Comparison of ENCODE assay signal across 14 cellular contexts in the genomic region with DNA sequence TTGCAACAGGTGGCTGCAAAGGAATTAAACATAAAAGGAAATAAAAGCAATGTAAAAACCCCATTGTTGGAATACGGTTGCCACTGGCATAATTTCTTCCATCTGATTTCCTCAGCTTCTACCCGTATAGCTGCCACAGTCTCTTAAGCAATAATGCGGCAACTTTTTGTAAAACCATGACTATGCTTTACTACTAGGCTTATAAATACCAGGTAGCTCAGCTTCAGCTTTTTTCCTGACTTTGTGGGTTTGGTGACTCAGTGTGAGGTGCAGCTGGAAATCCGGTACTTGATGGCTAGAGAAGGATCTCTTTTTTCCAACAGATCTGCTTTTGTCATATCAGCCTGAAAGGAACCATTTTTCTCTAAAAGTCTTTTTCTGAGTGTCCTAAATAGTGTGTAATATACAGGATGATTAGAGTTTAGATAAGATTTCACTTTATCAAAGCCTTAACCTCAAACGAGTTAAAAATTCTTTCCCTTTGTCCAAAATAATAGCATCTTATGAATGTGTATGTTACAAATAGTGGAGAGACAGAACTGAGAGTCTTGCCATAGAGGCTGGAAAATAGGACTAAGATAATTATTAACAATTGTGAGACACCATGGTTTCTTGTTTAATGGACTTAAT.
DNase-seq lines count a peak whose midpoint lies in the region; ATAC-seq and TF ChIP-seq lines count a peak whose summit lies in the region.
"Had no signal": no experiment of that assay in that cellular context is flagged by ENCODE, and none has a peak within 500 bp of the region (broad histone marks: within the 10 kb centered on the region; RNA-seq: fewer than 3 reads in every experiment).

No MANE protein-coding gene starts in this region.

- BruUV-seq in Calu3 (replicated peaks; lab: Mats Ljungman, UMichigan), result no TSS peak

- peak overlapping the region; percentile 79 for H3K27ac Mint-ChIP-seq in Calu3 (ENCODE audit: unreplicated experiment)
- H3K27ac Mint-ChIP-seq: activated naive CD8-positive, alpha-beta T cell treated with anti-CD3 and anti-CD28 coated beads for 36 hours; T-helper 1 cell treated with Interleukin-12 subunit alpha and Interleukin-12 subunit beta and Interleukin-4 antibody, amounts not matched to agents 30 μg/mL and 1 μg/mL, for 36 hours had no signal

- no peak overlapping the region for H3K27ac ChIP-seq in body of pancreas
- H3K27ac ChIP-seq: transverse colon had no signal

- H3K9me3 ChIP-seq in adipocyte (ENCODE audit: control insufficient read depth, low read length) (no peaks in the 10 kb centered on the region), body of pancreas (no peaks in the 10 kb centered on the region)
- H3K9me3 ChIP-seq: transverse colon had no signal

- TF ChIP-seq CTCF in Calu3 (IDR thresholded peaks at IDR 0.05; ENCODE audit: unreplicated experiment) (no peak), NB4 (IDR thresholded peaks at IDR 0.05; ENCODE audit: low read depth, low read length) (no peak), body of pancreas (IDR thresholded peaks at IDR 0.05) (no peak)

- no peaks in the 10 kb centered on the region for H3K27me3 ChIP-seq in adipocyte (replicated peaks; ENCODE audit: control insufficient read depth, insufficient read depth, low read length)
- H3K27me3 ChIP-seq in body of pancreas, result no peaks in the 10 kb centered on the region
- H3K27me3 ChIP-seq: transverse colon had no signal

- ATAC-seq in GM18858 (IDR thresholded peaks at IDR 0.05; ENCODE audit: unreplicated experiment) (no peak), GM21367 (IDR thresholded peaks at IDR 0.05; ENCODE audit: unreplicated experiment) (no peak), body of pancreas (no peak)

- no peak overlapping the region for H3K9ac ChIP-seq in adipocyte (ENCODE audit: low read length)

- H3K4me3 Mint-ChIP-seq in Calu3 (ENCODE audit: low read depth, unreplicated experiment), result peak overlapping the region; percentile 30
- H3K4me3 Mint-ChIP-seq: activated naive CD8-positive, alpha-beta T cell treated with anti-CD3 and anti-CD28 coated beads for 36 hours; T-helper 1 cell treated with Interleukin-12 subunit alpha and Interleukin-12 subunit beta and Interleukin-4 antibody, amounts not matched to agents 30 μg/mL and 1 μg/mL, for 36 hours had no signal

- H3K9me3 Mint-ChIP-seq in Calu3 (ENCODE audit: low read depth, unreplicated experiment), result no peaks in the 10 kb centered on the region
- H3K9me3 Mint-ChIP-seq: activated naive CD8-positive, alpha-beta T cell treated with anti-CD3 and anti-CD28 coated beads for 36 hours; T-helper 1 cell treated with Interleukin-12 subunit alpha and Interleukin-12 subunit beta and Interleukin-4 antibody, amounts not matched to agents 30 μg/mL and 1 μg/mL, for 36 hours had no signal

- no peak for TF ChIP-seq POLR2A in NB4 (IDR thresholded peaks at IDR 0.05; ENCODE audit: extremely low read depth, insufficient read length)
- TF ChIP-seq POLR2A in body of pancreas (IDR thresholded peaks at IDR 0.05), result no peak

- CTCF ChIA-PET in Calu3 (lab: Charles Lee), result no interaction called here

- H3K36me3 ChIP-seq in adipocyte (ENCODE audit: control insufficient read depth, insufficient read depth, low read length, severe bottlenecking), result no peaks in the 10 kb centered on the region
- H3K36me3 ChIP-seq in body of pancreas (replicated peaks in 1 of 2; ENCODE audit: insufficient read depth in 1 of 2, low read depth in 2 of 2), result no peaks in the 10 kb centered on the region
- H3K36me3 ChIP-seq: transverse colon had no signal

- no peaks in the 10 kb centered on the region for H3K36me3 Mint-ChIP-seq in Calu3 (ENCODE audit: insufficient read depth, unreplicated experiment)
- H3K36me3 Mint-ChIP-seq: activated naive CD8-positive, alpha-beta T cell treated with anti-CD3 and anti-CD28 coated beads for 36 hours had no signal

- H3K4me3 ChIP-seq in NB4 (ENCODE audit: low read depth, low read length) (no peak overlapping the region), adipocyte (ENCODE audit: low read length) (no peak overlapping the region), body of pancreas (no peak overlapping the region)
- H3K4me3 ChIP-seq: transverse colon had no signal

- WGBS in body of pancreas, 2 donors, result 50 to 51% methylated on average over 5 of the region's 5 CpGs

- H3K4me1 ChIP-seq in adipocyte (ENCODE audit: control insufficient read depth, insufficient read depth, low read length), result peaks cover 4% of the 10 kb centered on the region
- H3K4me1 ChIP-seq in body of pancreas, result no peaks in the 10 kb centered on the region
- H3K4me1 ChIP-seq: transverse colon had no signal

- DNase-seq in Calu3 (peak; percentile 52), NB4 (ENCODE audit: low read depth) (peak; percentile 52), adipocyte (ENCODE audit: low read depth) (peak; percentile 20), islet precursor cell (peak; percentile 70), retina (no peak), body of pancreas (no peak)
- DNase-seq: activated naive CD8-positive, alpha-beta T cell treated with anti-CD3 and anti-CD28 coated beads for 36 hours; effector CD8-positive, alpha-beta T cell; NCI-H1105 treated with DMSO at 0.1 percent for 48 hours; NCI-H82; transverse colon had no signal

- H3K27me3 Mint-ChIP-seq in Calu3 (ENCODE audit: unreplicated experiment), result no peaks in the 10 kb centered on the region
- H3K27me3 Mint-ChIP-seq: activated naive CD8-positive, alpha-beta T cell treated with anti-CD3 and anti-CD28 coated beads for 36 hours had no signal

- peaks cover 12% of the 10 kb centered on the region for H3K4me1 Mint-ChIP-seq in Calu3 (ENCODE audit: low read depth, unreplicated experiment)
- H3K4me1 Mint-ChIP-seq: activated naive CD8-positive, alpha-beta T cell treated with anti-CD3 and anti-CD28 coated beads for 36 hours had no signal

- intact Hi-C loops in Calu3 (cut with micrococcal nuclease; ENCODE audit: unreplicated experiment) (no loop called here), body of pancreas (cut with DNase I) (no loop called here)

Comparison
In these comparisons a context has a peak if more than half of its experiments do, and no peak if none do; other contexts are left out.
1. DNase-seq: peak in Calu3 (single experiment), NB4 (single experiment), adipocyte (single experiment) and islet precursor cell (single experiment); none in retina (single experiment) and body of pancreas (0 of 4).